13 cellular contexts compared by ENCODE assay signal in the genomic region with DNA sequence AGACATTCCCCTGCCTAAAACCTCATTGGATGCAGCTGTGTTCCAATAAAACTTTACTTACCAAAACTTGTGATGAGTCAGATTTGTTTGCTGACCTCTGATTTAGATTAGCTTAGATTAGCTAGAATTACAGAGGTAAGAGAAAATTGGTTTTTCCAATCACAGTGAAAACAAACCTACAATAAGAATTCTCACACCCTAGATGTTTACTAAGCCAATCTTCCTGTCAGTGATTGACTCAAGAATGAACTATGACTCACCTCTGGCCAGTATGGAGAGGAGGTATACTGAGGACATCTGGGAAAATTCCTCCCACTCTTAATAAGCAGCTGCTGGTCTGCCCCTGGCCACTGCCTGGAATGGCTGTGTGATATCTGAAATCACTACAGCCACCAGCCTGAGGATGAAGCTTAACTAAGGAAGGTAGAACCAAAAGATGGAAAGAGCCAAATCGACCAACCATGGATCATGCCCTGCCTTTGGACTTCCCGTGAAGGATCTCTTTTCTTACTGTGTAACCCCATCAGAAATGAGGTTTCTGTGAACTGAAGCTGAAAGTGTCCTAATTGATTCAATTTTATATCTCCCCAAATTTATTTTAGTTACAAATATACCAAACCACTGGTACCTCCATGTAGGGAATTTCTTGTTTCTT. TPM values are rescaled to one million over a fixed set of nuclear protein-coding genes. Genes with fewer than 3 reads are reported as not detected.
A peak's percentile ranks its signal among the peaks of the same experiment; 100 is the strongest.
DNase-seq lines count a peak whose midpoint lies in the region; ATAC-seq and TF ChIP-seq lines count a peak whose summit lies in the region.
"Had no signal": no experiment of that assay in that cellular context is flagged by ENCODE, and none has a peak within 500 bp of the region (broad histone marks: within the 10 kb centered on the region; RNA-seq: fewer than 3 reads in every experiment).

No MANE protein-coding gene starts in this region.

- POLR2A ChIA-PET in PC-3 (lab: Charles Lee; ENCODE audit: unreplicated experiment), result interaction anchor here (0.6 kb wide), 1 partner anchor 1412 kb away, joined by 3 read pairs; no protein-coding TSS in a partner anchor

- ATAC-seq in PC-3 (peak; percentile 79), esophagus mucosa (peak; percentile 86)
- ATAC-seq: gastrocnemius medialis; lower lobe of right lung; stimulated activated naive CD8-positive, alpha-beta T cell treated with anti-CD3 and anti-CD28 coated beads, Interleukin-15, Interleukin-2, amounts not matched to agents 100 U/mL and 50 U/mL, for 24 hours had no signal

- H3K9me3 ChIP-seq in PC-3 (ENCODE audit: low read length) (no peaks in the 10 kb centered on the region), thyroid gland (no peaks in the 10 kb centered on the region), Karpas-422 (ENCODE audit: low read length) (no peaks in the 10 kb centered on the region)
- H3K9me3 ChIP-seq: gastrocnemius medialis had no signal

- no peaks in the 10 kb centered on the region for H3K9me2 ChIP-seq in PC-3 (replicated peaks; ENCODE audit: low read length)
- no peaks in the 10 kb centered on the region for H3K9me2 ChIP-seq in Karpas-422 (replicated peaks; ENCODE audit: insufficient read depth, low read length)

- no peak overlapping the region for H3K9ac ChIP-seq in PC-3 (ENCODE audit: low read length)
- no peak overlapping the region for H3K9ac ChIP-seq in Karpas-422 (ENCODE audit: low read length)

- DNase-seq in H4 (ENCODE audit: low spot score) (peak; percentile 28), PC-3 (peak; percentile 53), pulmonary artery endothelial cell (ENCODE audit: low read depth, low spot score) (peak; percentile 58), GOT3 (lab: John Stamatoyannopoulos, UW) (no peak), thyroid gland (no peak), Karpas-422 (no peak)
- DNase-seq: DMS153; gastrocnemius medialis; lower lobe of right lung; NCI-H1105 treated with DMSO at 0.1 percent for 48 hours; stimulated activated naive CD8-positive, alpha-beta T cell treated with anti-CD3 and anti-CD28 coated beads, Interleukin-15, Interleukin-2, amounts not matched to agents 100 U/mL and 50 U/mL, for 24 hours had no signal

- WGBS in thyroid gland, 2 donors, result 89 to 94% methylated on average over 2 of the region's 2 CpGs

- H2AFZ ChIP-seq in PC-3 (ENCODE audit: low read length), result no peak overlapping the region
- H2AFZ ChIP-seq in Karpas-422 (ENCODE audit: low read length), result no peak overlapping the region

- BruUV-seq in PC-3 (replicated peaks; lab: Mats Ljungman, UMichigan), result no TSS peak

- H3F3A ChIP-seq in PC-3 (ENCODE audit: low read length, unreplicated experiment), result no peaks in the 10 kb centered on the region

- CTCF ChIA-PET in PC-3 (lab: Charles Lee), result no interaction called here

- peaks cover 14% of the 10 kb centered on the region for H3K4me1 ChIP-seq in PC-3 (ENCODE audit: insufficient read depth, low read length)
- H3K4me1 ChIP-seq in thyroid gland, result no peaks in the 10 kb centered on the region
- no peaks in the 10 kb centered on the region for H3K4me1 ChIP-seq in Karpas-422 (ENCODE audit: low read length)
- H3K4me1 ChIP-seq: gastrocnemius medialis, lower lobe of right lung had no signal

- no peak for TF ChIP-seq POLR2A in thyroid gland (IDR thresholded peaks at IDR 0.05)

- H3K27me3 ChIP-seq in PC-3 (ENCODE audit: low read length) (no peaks in the 10 kb centered on the region), thyroid gland (no peaks in the 10 kb centered on the region), Karpas-422 (ENCODE audit: low read length) (no peaks in the 10 kb centered on the region)
- H3K27me3 ChIP-seq: gastrocnemius medialis had no signal

- TF ChIP-seq CTCF in PC-3 (conservative IDR thresholded peaks at IDR 0.05; ENCODE audit: low read depth, low read length) (no peak), thyroid gland (IDR thresholded peaks at IDR 0.05) (no peak)

- H3K79me2 ChIP-seq in PC-3 (ENCODE audit: low read length) (no peaks in the 10 kb centered on the region), Karpas-422 (ENCODE audit: low read length) (no peaks in the 10 kb centered on the region)

- H3K27ac ChIP-seq in PC-3 (ENCODE audit: low read length) (no peak overlapping the region), thyroid gland (no peak overlapping the region), Karpas-422 (ENCODE audit: low read length) (no peak overlapping the region)
- H3K27ac ChIP-seq: gastrocnemius medialis, lower lobe of right lung had no signal

- H3K36me3 ChIP-seq in PC-3 (ENCODE audit: low read depth, low read length), result no peaks in the 10 kb centered on the region
- H3K36me3 ChIP-seq in thyroid gland, result no peaks in the 10 kb centered on the region
- no peaks in the 10 kb centered on the region for H3K36me3 ChIP-seq in Karpas-422 (ENCODE audit: insufficient read depth, low read length)
- H3K36me3 ChIP-seq: gastrocnemius medialis, lower lobe of right lung had no signal

- H3K4me2 ChIP-seq in PC-3 (ENCODE audit: low read length) (no peak overlapping the region), Karpas-422 (ENCODE audit: low read depth, low read length, poor library complexity, severe bottlenecking) (no peak overlapping the region)

- H4K20me1 ChIP-seq in PC-3 (ENCODE audit: low read length) (no peaks in the 10 kb centered on the region), Karpas-422 (ENCODE audit: insufficient read depth, low read depth, low read length) (no peaks in the 10 kb centered on the region)

- intact Hi-C loops in PC-3 (cut with micrococcal nuclease), result no loop called here
- intact Hi-C loops in thyroid gland (cut with DNase I), result no loop called here

- H3K4me3 ChIP-seq in PC-3 (ENCODE audit: low read length) (no peak overlapping the region), thyroid gland (replicated peaks in 1 of 3) (no peak overlapping the region), Karpas-422 (ENCODE audit: low read length) (no peak overlapping the region)
- H3K4me3 ChIP-seq: gastrocnemius medialis, lower lobe of right lung had no signal

RNA-seq across cellular contexts. Expression of a gene that starts 19.0 kb away (rescaled TPM):
- total RNA-seq in H4 (2014; rRNA removed; shearing (Covaris generic)), result not detected in 2 replicates
- total RNA-seq in PC-3 (2014; rRNA removed), result not detected in 2 replicates
- not detected for total RNA-seq in esophagus mucosa
- not detected in 2 replicates for total RNA-seq in pulmonary artery endothelial cell
- total RNA-seq in thyroid gland, result not detected
- not detected in 2 replicates for total RNA-seq in Karpas-422 (2014; rRNA removed; shearing (Covaris generic); ENCODE audit: low replicate concordance)
- total RNA-seq: gastrocnemius medialis, lower lobe of right lung, posterior vena cava had no signal

RNA-seq across cellular contexts. Expression of a gene that starts 55.9 kb away (rescaled TPM):
- total RNA-seq in H4 (2014; rRNA removed; shearing (Covaris generic)), result 3.6 and 9.5 TPM in 2 replicates
- total RNA-seq in PC-3 (2014; rRNA removed) (0.58 and 1.2 TPM in 2 replicates), esophagus mucosa (40.2 TPM), pulmonary artery endothelial cell (41.5 and 108 TPM in 2 replicates), thyroid gland (100 to 1,000 TPM in 1 of 4 donors, 10 to 100 TPM in 3; 24.4 to 178 (median 61.7) TPM)
- not detected in 2 replicates for total RNA-seq in Karpas-422 (2014; rRNA removed; shearing (Covaris generic); ENCODE audit: low replicate concordance)

Comparison
In these comparisons a context has a peak if more than half of its experiments do, and no peak if none do; other contexts are left out.
1. DNase-seq: peak in H4 (single experiment), PC-3 (single experiment) and pulmonary artery endothelial cell (single experiment); none in GOT3 (single experiment), thyroid gland (0 of 2) and Karpas-422 (single experiment).